ENCODE assay signal across 1 cellular context in genomic region chr2:226217191-226217590, GRCh38.
TF ChIP-seq lines count a peak whose summit lies in the region.

No MANE protein-coding gene starts in this region.

TF ChIP-seq in HCT116, 20 proteins besides CTCF, POLR2A, EP300 and RAD21 (continued from another document):
- no peak for TF ChIP-seq ZBTB33 (IDR thresholded peaks at IDR 0.05; ENCODE audit: extremely low read depth, insufficient replicate concordance, low read length)
TF ChIP-seq in HCT116: peak in this region for 0.
